8 cellular contexts compared by ENCODE assay signal in genomic region chr12:27524839-27525238, GRCh38. TPM values are rescaled to one million over a fixed set of nuclear protein-coding genes. Genes with fewer than 3 reads are reported as not detected.
A peak's percentile ranks its signal among the peaks of the same experiment; 100 is the strongest.
DNase-seq lines count a peak whose midpoint lies in the region; ATAC-seq and TF ChIP-seq lines count a peak whose summit lies in the region.

No MANE protein-coding gene starts in this region.

- H3K9me3 ChIP-seq in BLaER1 treated with 17β-estradiol and CSF1 and Interleukin-3, amounts not matched to agents 10 nM and 100 nM (replicated peaks in 1 of 11), result no peaks in the 10 kb centered on the region
- H3K9me3 ChIP-seq in body of pancreas (peaks cover 0 to 4% (median 0%) of the 10 kb centered on the region in 3 donors), thymus (ENCODE audit: control insufficient read depth) (no peaks in the 10 kb centered on the region)

- H3K9ac ChIP-seq in BLaER1 treated with 17β-estradiol and CSF1 and Interleukin-3, amounts not matched to agents 10 nM and 100 nM, result peak overlapping the region; percentile 66 to 88 (median 79)

- H3K4me1 ChIP-seq in BLaER1 treated with 17β-estradiol and CSF1 and Interleukin-3, amounts not matched to agents 10 nM and 100 nM, result peaks cover 19 to 71% (median 56%) of the 10 kb centered on the region in 10 experiments
- peaks cover 22% of the 10 kb centered on the region for H3K4me1 ChIP-seq in body of pancreas
- peaks cover 10% of the 10 kb centered on the region for H3K4me1 ChIP-seq in thymus (ENCODE audit: control insufficient read depth, insufficient read depth, low read length)

- ATAC-seq in body of pancreas (no peak), HG03097 (IDR thresholded peaks at IDR 0.05; ENCODE audit: low FRiP score, unreplicated experiment) (no peak)

- WGBS in body of pancreas, 2 donors, result 0 to 1% methylated on average over 9 of the region's 9 CpGs
- WGBS in lower leg skin, 2 donors, result 1% methylated on average over 9 of the region's 9 CpGs
- 1% methylated on average over 9 of the region's 9 CpGs for WGBS in thymus

- H3K36me3 ChIP-seq in BLaER1 treated with 17β-estradiol and CSF1 and Interleukin-3, amounts not matched to agents 10 nM and 100 nM, result peaks cover 0 to 7% (median 0%) of the 10 kb centered on the region in 11 experiments; a peak in 1 of 22 replicates
- H3K36me3 ChIP-seq in body of pancreas (replicated peaks in 1 of 2; ENCODE audit: insufficient read depth in 1 of 2, low read depth in 2 of 2) (no peaks in the 10 kb centered on the region), thymus (ENCODE audit: control insufficient read depth, insufficient read depth) (no peaks in the 10 kb centered on the region)

- peak overlapping the region; percentile 75 to 89 (median 83) for H3K4me2 ChIP-seq in BLaER1 treated with 17β-estradiol and CSF1 and Interleukin-3, amounts not matched to agents 10 nM and 100 nM

- TF ChIP-seq CTCF in body of pancreas (IDR thresholded peaks at IDR 0.05) (peak in 1 of 7 experiments; percentile 4), lower leg skin (IDR thresholded peaks at IDR 0.05) (no peak)

- no peak for TF ChIP-seq POLR2A in body of pancreas (IDR thresholded peaks at IDR 0.05)
- TF ChIP-seq POLR2A in lower leg skin (IDR thresholded peaks at IDR 0.05), result no peak

- H3K4me3 ChIP-seq in BLaER1 treated with 17β-estradiol and CSF1 and Interleukin-3, amounts not matched to agents 10 nM and 100 nM, result peak overlapping the region; percentile 75 to 90 (median 82)
- H3K4me3 ChIP-seq in body of pancreas, result peak overlapping the region; percentile 33 to 39
- peak overlapping the region; percentile 47 for H3K4me3 ChIP-seq in lower leg skin (ENCODE audit: low read depth, poor library complexity, severe bottlenecking)
- peak overlapping the region; percentile 98 for H3K4me3 ChIP-seq in thymus (ENCODE audit: low read length)

- peak overlapping the region in 10 of 11 experiments; percentile 60 to 89 (median 79); a peak in 18 of 22 replicates for H3K27ac ChIP-seq in BLaER1 treated with 17β-estradiol and CSF1 and Interleukin-3, amounts not matched to agents 10 nM and 100 nM
- H3K27ac ChIP-seq in body of pancreas (peak overlapping the region; percentile 36 to 99 (median 92)), thymus (ENCODE audit: low read depth) (no peak overlapping the region)

- intact Hi-C loops in body of pancreas (cut with DNase I) (no loop called here), lower leg skin (cut with DNase I; ENCODE audit: low total_unique reads) (loop anchor here (10.0 kb wide), 1 partner anchor 90 kb away; no protein-coding TSS in a partner anchor)

- DNase-seq in KBM-7 (peak; percentile 28), body of pancreas (peak in 1 of 4 donors; percentile 23), lower leg skin (ENCODE audit: low spot score in 2 of 2) (no peak), HUDEP-2 (lab: John Stamatoyannopoulos, UW; ENCODE audit: unreplicated experiment in 76 of 76) (no peak), NCI-H1694 treated with DMSO at 0.1 percent for 48 hours (lab: John Stamatoyannopoulos, UW) (no peak)

- no peaks in the 10 kb centered on the region for H4K20me1 ChIP-seq in BLaER1 treated with 17β-estradiol and CSF1 and Interleukin-3, amounts not matched to agents 10 nM and 100 nM

- H3K27me3 ChIP-seq in BLaER1 treated with 17β-estradiol and CSF1 and Interleukin-3, amounts not matched to agents 10 nM and 100 nM, result no peaks in the 10 kb centered on the region
- H3K27me3 ChIP-seq in body of pancreas (no peaks in the 10 kb centered on the region), thymus (ENCODE audit: control insufficient read depth, insufficient read depth) (no peaks in the 10 kb centered on the region)

- in situ Hi-C loops in KBM-7 (cut with MboI; ENCODE audit: low pct_unique_long_range_greater_than_20kb, low sequenced_read_pairs), result no loop called here

RNA-seq across cellular contexts. Expression of gene PPFIBP1, which starts 0.8 kb away (rescaled TPM):
- total RNA-seq in body of pancreas (10 to 100 TPM; 63.9 to 67.5 TPM), lower leg skin (10 to 100 TPM; 47.2 to 77.3 (median 52.7) TPM)
- 10.0 TPM for polyA plus RNA-seq in thymus

Comparison
In these comparisons a context has a peak if more than half of its experiments do, and no peak if none do; other contexts are left out.
1. H3K4me3 ChIP-seq: peak in every context shown above with its lines; median percentile 98 in thymus; 82 in BLaER1 treated with 17β-estradiol and CSF1 and Interleukin-3, amounts not matched to agents 10 nM and 100 nM; 47 in lower leg skin; 36 in body of pancreas.